In genomic region chr2:222318026-222318711, GRCh38 we compare ENCODE assay signal across 9 cellular contexts. TPM values are rescaled to one million over a fixed set of nuclear protein-coding genes. Genes with fewer than 3 reads are reported as not detected.
DNase-seq lines count a peak whose midpoint lies in the region; FAIRE-seq and TF ChIP-seq lines count a peak whose summit lies in the region.
"Had no signal": no experiment of that assay in that cellular context is flagged by ENCODE, and none has a peak within 500 bp of the region (broad histone marks: within the 10 kb centered on the region; RNA-seq: fewer than 3 reads in every experiment).

No MANE protein-coding gene starts in this region.

- FAIRE-seq in H54 (lab: Jason Lieb, UNC) (peak; percentile 75), RCC 7860 (lab: Jason Lieb, UNC) (peak; percentile 25)

- DNase-seq in A172 (ENCODE audit: low spot score) (peak; percentile 78), GM04504 (ENCODE audit: low read depth) (peak; percentile 50), H54 (ENCODE audit: insufficient read length, low spot score) (peak; percentile 94), KG1 (lab: John Stamatoyannopoulos, UW) (peak; percentile 54), RCC 7860 (ENCODE audit: low spot score) (peak; percentile 49), mammary epithelial cell (peak; percentile 72), iris pigment epithelial cell (ENCODE audit: low read depth) (peak; percentile 68)

- dilution Hi-C loops in mammary epithelial cell (cut with HindIII; ENCODE audit: low sequenced_read_pairs) = no loop called here

- peaks cover 16% of the 10 kb centered on the region for H3K4me1 ChIP-seq in mammary epithelial cell (ENCODE audit: insufficient read depth, low read length)

- intact Hi-C loops in mammary epithelial cell (cut with micrococcal nuclease) = loop anchor here (1.0 to 5.0 kb wide), 5 partner anchors 114 to 295 kb away; no protein-coding TSS in a partner anchor

- H3K36me3 ChIP-seq in mammary epithelial cell (ENCODE audit: insufficient read depth, low read length) = no peaks in the 10 kb centered on the region

- BruUV-seq in mammary epithelial cell (replicated peaks; lab: Mats Ljungman, UMichigan) = no TSS peak

- H3K79me2 ChIP-seq in mammary epithelial cell (ENCODE audit: insufficient read depth, low read length) = no peaks in the 10 kb centered on the region

- H4K20me1 ChIP-seq in mammary epithelial cell (ENCODE audit: insufficient read depth, low read length) = no peaks in the 10 kb centered on the region

- H3K27ac ChIP-seq in mammary epithelial cell (ENCODE audit: insufficient read depth, low read depth, low read length) = no peak overlapping the region
- peak overlapping the region in 1 of 21 experiments; percentile 7 for H3K27ac ChIP-seq in skin epidermis

- CTCF ChIA-PET in mammary epithelial cell (lab: Charles Lee; ENCODE audit: low non-redundant PET) = interaction anchor here (0.7 to 1.7 kb wide), 7 partner anchors 165 to 1783 kb away, joined by 3 to 20 read pairs (median 5); no protein-coding TSS in a partner anchor

- peak; percentile 37 to 67 for TF ChIP-seq CTCF in mammary epithelial cell (conservative IDR thresholded peaks at IDR 0.05 in 1 of 2, IDR thresholded peaks at IDR 0.05 in 1 of 2; ENCODE audit: extremely low read depth in 1 of 2, insufficient read depth in 1 of 2, low read depth in 1 of 2, low read length in 2 of 2)

- no peak for TF ChIP-seq POLR2A in H54 (IDR thresholded peaks at IDR 0.05; ENCODE audit: low read depth, low read length)

- H3K4me3 ChIP-seq in mammary epithelial cell (replicated peaks in 1 of 3; ENCODE audit: insufficient read depth in 1 of 3, low read depth in 2 of 3, low read length in 3 of 3) (peak overlapping the region; percentile 36 to 47 (median 42)), skin epidermis (peak overlapping the region; percentile 26 to 51 (median 42))

- H3K9me3 ChIP-seq in mammary epithelial cell (replicated peaks; ENCODE audit: insufficient read depth, low read length) = no peaks in the 10 kb centered on the region

- in situ Hi-C loops in mammary epithelial cell (cut with MboI; ENCODE audit: low sequenced_read_pairs in 2 of 2) = loop anchor here in 1 of 2 donors (5.0 to 25.0 kb wide), 2 partner anchors 244 to 256 kb away; no protein-coding TSS in a partner anchor

- H3K9ac ChIP-seq in mammary epithelial cell (ENCODE audit: insufficient read depth, low read length) = no peak overlapping the region

- peaks cover 26% of the 10 kb centered on the region for H3K27me3 ChIP-seq in mammary epithelial cell (ENCODE audit: insufficient read depth, low read length)

- peak overlapping the region; percentile 68 for H2AFZ ChIP-seq in mammary epithelial cell (ENCODE audit: low read depth, low read length)

- H3K4me2 ChIP-seq in mammary epithelial cell (ENCODE audit: insufficient read depth, low read depth, low read length) = peak overlapping the region; percentile 95

- WGBS in mammary epithelial cell (ENCODE audit: low coverage, missing lambda C conversion rate) = 2% methylated on average over 6 of the region's 41 CpGs

RNA-seq across cellular contexts. Expression of gene PAX3, which starts 19.4 kb away (rescaled TPM):
- total RNA-seq in A172 (2014; rRNA removed; shearing (Covaris generic)) = not detected in 2 replicates
- not detected for total RNA-seq in mammary epithelial cell
- not detected for polyA plus RNA-seq in mammary epithelial cell
- polyA minus RNA-seq in mammary epithelial cell = not detected
- total RNA-seq: T-helper 1 cell treated with Interleukin-12 subunit alpha and Interleukin-12 subunit beta and Interleukin-4 antibody, amounts not matched to agents 30 ng/mL and 1 ng/mL, for 36 hours had no signal
